ENCODE assay signal across 8 cellular contexts in genomic region chr2:218291318-218291933, GRCh38. TPM values are rescaled to one million over a fixed set of nuclear protein-coding genes. Genes with fewer than 3 reads are reported as not detected.
DNase-seq lines count a peak whose midpoint lies in the region; ATAC-seq and TF ChIP-seq lines count a peak whose summit lies in the region.

No MANE protein-coding gene starts in this region.

- H3K27ac ChIP-seq in ascending aorta, result peak overlapping the region; percentile 98 to 99
- peak overlapping the region; percentile 100 for H3K27ac ChIP-seq in subcutaneous abdominal adipose tissue (ENCODE audit: low read depth, low read length)

- peaks cover 58% of the 10 kb centered on the region for H3K4me1 Mint-ChIP-seq in activated T-cell treated with anti-CD3 and anti-CD28 coated beads, Interleukin-2, amount 50 U/mL, for 4 hours (ENCODE audit: low read depth)
- peaks cover 73 to 75% of the 10 kb centered on the region in 2 donors for H3K4me1 Mint-ChIP-seq in immature natural killer cell

- no peaks in the 10 kb centered on the region for H3K36me3 ChIP-seq in ascending aorta
- no peaks in the 10 kb centered on the region for H3K36me3 ChIP-seq in subcutaneous abdominal adipose tissue (ENCODE audit: control insufficient read depth in 5 of 5, insufficient read depth in 5 of 5, low read length in 5 of 5)

- DNase-seq in activated T-cell treated with anti-CD3 and anti-CD28 coated beads, Interleukin-2, amount 50 U/mL, for 4 hours, result no peak
- DNase-seq in activated T-cell treated with anti-CD3 and anti-CD28 coated beads for 4 hours (no peak), ascending aorta (ENCODE audit: low spot score in 2 of 2) (no peak), immature natural killer cell (peak in 1 of 3 donors; percentile 15), NCI-H146 (lab: John Stamatoyannopoulos, UW) (no peak), NCI-H1930 (lab: John Stamatoyannopoulos, UW) (no peak)

- no peaks in the 10 kb centered on the region for H3K27me3 Mint-ChIP-seq in activated T-cell treated with anti-CD3 and anti-CD28 coated beads, Interleukin-2, amount 50 U/mL, for 4 hours (ENCODE audit: low read depth)
- H3K27me3 Mint-ChIP-seq in immature natural killer cell (ENCODE audit: low read depth in 3 of 3), result peaks cover 2 to 8% (median 6%) of the 10 kb centered on the region in 3 donors

- H3K9ac ChIP-seq in subcutaneous abdominal adipose tissue (ENCODE audit: low read length in 5 of 5), result peak overlapping the region; percentile 96 to 100 (median 100)

- H3K4me3 ChIP-seq in ascending aorta (peak overlapping the region; percentile 73 to 88), subcutaneous abdominal adipose tissue (ENCODE audit: low read depth in 1 of 5, low read length in 5 of 5) (peak overlapping the region; percentile 89 to 95 (median 92))

- peak in 1 of 2 donors; percentile 2 for ATAC-seq in activated T-cell treated with anti-CD3 and anti-CD28 coated beads, Interleukin-2, amount 50 U/mL, for 4 hours
- no peak for ATAC-seq in GM21526 (IDR thresholded peaks at IDR 0.05; ENCODE audit: low FRiP score, unreplicated experiment)

- no peak for TF ChIP-seq CTCF in ascending aorta (IDR thresholded peaks at IDR 0.05)

- no peaks in the 10 kb centered on the region for H3K9me3 ChIP-seq in ascending aorta
- H3K9me3 ChIP-seq in subcutaneous abdominal adipose tissue (ENCODE audit: control insufficient read depth in 5 of 5, low read length in 5 of 5), result peaks cover 0 to 3% (median 0%) of the 10 kb centered on the region in 5 donors

- intact Hi-C loops in ascending aorta (cut with DNase I), result no loop called here

- H3K4me1 ChIP-seq in ascending aorta (peaks cover 28 to 66% of the 10 kb centered on the region in 2 donors), subcutaneous abdominal adipose tissue (ENCODE audit: control insufficient read depth in 5 of 5, insufficient read depth in 5 of 5, low read length in 5 of 5) (peaks cover 20 to 70% (median 65%) of the 10 kb centered on the region in 5 donors)

- no peaks in the 10 kb centered on the region for H3K9me3 Mint-ChIP-seq in activated T-cell treated with anti-CD3 and anti-CD28 coated beads, Interleukin-2, amount 50 U/mL, for 4 hours
- no peaks in the 10 kb centered on the region for H3K9me3 Mint-ChIP-seq in immature natural killer cell

- H3K27ac Mint-ChIP-seq in immature natural killer cell, result peak overlapping the region; percentile 95 to 100 (median 98)

- H3K27me3 ChIP-seq in ascending aorta, result no peaks in the 10 kb centered on the region
- H3K27me3 ChIP-seq in subcutaneous abdominal adipose tissue (ENCODE audit: control insufficient read depth in 5 of 5, insufficient read depth in 4 of 5, low read length in 5 of 5), result peaks cover 0 to 5% (median 0%) of the 10 kb centered on the region in 5 donors

- no peaks in the 10 kb centered on the region for H3K36me3 Mint-ChIP-seq in activated T-cell treated with anti-CD3 and anti-CD28 coated beads, Interleukin-2, amount 50 U/mL, for 4 hours (ENCODE audit: insufficient read depth)
- H3K36me3 Mint-ChIP-seq in immature natural killer cell, result no peaks in the 10 kb centered on the region

- H3K4me3 Mint-ChIP-seq in activated T-cell treated with anti-CD3 and anti-CD28 coated beads, Interleukin-2, amount 50 U/mL, for 4 hours, result peak overlapping the region; percentile 83
- peak overlapping the region; percentile 84 to 91 (median 89) for H3K4me3 Mint-ChIP-seq in immature natural killer cell

RNA-seq across cellular contexts. Expression of gene TMBIM1, which starts 0.9 kb away (rescaled TPM):
- total RNA-seq in activated T-cell treated with anti-CD3 and anti-CD28 coated beads, Interleukin-2, amount 50 U/mL, for 4 hours, result 10 to 100 TPM; 49.0 to 60.5 (median 52.8) TPM
- total RNA-seq in ascending aorta, result 320 TPM
- 100 to 1,000 TPM; 119 to 268 (median 155) TPM for polyA plus RNA-seq in immature natural killer cell

RNA-seq across cellular contexts. Expression of gene PNKD, which starts 21.1 kb away (rescaled TPM):
- total RNA-seq in activated T-cell treated with anti-CD3 and anti-CD28 coated beads, Interleukin-2, amount 50 U/mL, for 4 hours, result 10 to 100 TPM; 14.7 to 19.1 (median 17.8) TPM
- total RNA-seq in ascending aorta, result 45.8 TPM
- 100 to 1,000 TPM in 1 of 3 donors, 10 to 100 TPM in 2; 96.3 to 145 (median 98.9) TPM for polyA plus RNA-seq in immature natural killer cell

RNA-seq across cellular contexts. Expression of gene AAMP, which starts 21.5 kb away (rescaled TPM):
- 100 to 1,000 TPM; 128 to 142 (median 131) TPM for total RNA-seq in activated T-cell treated with anti-CD3 and anti-CD28 coated beads, Interleukin-2, amount 50 U/mL, for 4 hours
- total RNA-seq in ascending aorta, result 73.7 TPM
- 100 to 1,000 TPM in 2 of 3 donors, 10 to 100 TPM in 1; 71.8 to 158 (median 101) TPM for polyA plus RNA-seq in immature natural killer cell

RNA-seq across cellular contexts. Expression of gene GPBAR1, which starts 30.6 kb away (rescaled TPM):
- under 1 TPM; 0.66 to 0.69 (median 0.68) TPM for total RNA-seq in activated T-cell treated with anti-CD3 and anti-CD28 coated beads, Interleukin-2, amount 50 U/mL, for 4 hours
- not detected for total RNA-seq in ascending aorta
- polyA plus RNA-seq in immature natural killer cell, result 1 to 10 TPM in 1 of 3 donors, under 1 TPM in 2; 0.19 to 2.9 (median 0.22) TPM
